In the genomic region with DNA sequence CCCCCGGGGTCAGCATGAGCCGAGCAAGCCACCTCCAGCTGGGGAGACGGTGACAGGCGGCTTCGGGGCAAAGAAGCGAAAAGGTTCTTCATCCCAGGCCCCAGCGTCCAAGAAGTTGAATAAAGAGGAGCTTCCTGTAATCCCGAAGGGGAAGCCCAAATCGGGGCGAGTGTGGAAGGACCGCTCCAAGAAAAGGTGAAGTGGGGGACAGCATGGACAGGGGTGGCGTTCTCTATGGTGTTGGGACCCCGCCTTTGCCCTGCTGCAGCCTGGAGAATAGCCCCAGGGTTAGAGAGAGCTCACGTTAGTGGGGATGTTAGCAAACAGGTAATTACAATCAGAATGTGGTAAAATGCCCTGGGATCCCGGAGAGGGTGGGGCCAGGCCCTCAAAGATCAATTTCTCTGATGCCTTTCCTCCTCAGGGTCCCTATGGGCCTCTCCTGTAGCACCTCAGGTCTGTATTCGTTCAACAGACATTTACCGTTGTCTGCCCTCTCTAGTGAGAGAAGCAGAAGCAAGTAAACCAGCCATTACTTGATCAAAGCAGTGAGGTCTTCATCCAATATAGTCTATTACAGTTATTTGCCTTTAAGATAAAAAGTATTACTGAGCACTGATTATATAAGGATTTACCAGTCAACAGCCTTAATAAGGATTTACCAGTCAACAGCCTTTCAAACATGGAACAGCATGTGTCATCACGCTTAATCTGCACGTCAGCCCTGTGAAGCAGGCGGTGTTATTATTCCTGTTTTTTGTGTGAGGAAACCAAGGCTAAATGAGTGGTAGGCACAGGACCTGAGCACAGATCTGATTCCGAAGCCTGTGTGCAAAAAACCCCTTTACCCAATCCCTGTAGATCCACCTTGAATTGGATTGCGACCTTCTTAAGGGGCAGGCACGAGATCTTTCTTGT, we compare ENCODE assay signal across 9 cellular contexts. TPM values are rescaled to one million over a fixed set of nuclear protein-coding genes. Genes with fewer than 3 reads are reported as not detected.
DNase-seq lines count a peak whose midpoint lies in the region; ATAC-seq and TF ChIP-seq lines count a peak whose summit lies in the region.
"Had no signal": no experiment of that assay in that cellular context is flagged by ENCODE, and none has a peak within 500 bp of the region (broad histone marks: within the 10 kb centered on the region; RNA-seq: fewer than 3 reads in every experiment).

No MANE protein-coding gene starts in this region.

- ATAC-seq in Panc1: no peak; the same call in 1 of the 2 replicates
- no peak for ATAC-seq in GM18867 (IDR thresholded peaks at IDR 0.05; ENCODE audit: unreplicated experiment)
- ATAC-seq in HG02938 (IDR thresholded peaks at IDR 0.05; ENCODE audit: unreplicated experiment): no peak

- peaks cover 11% of the 10 kb centered on the region for H3K79me1 ChIP-seq in trophoblast cell (ENCODE audit: low read length)

- H3K4me1 ChIP-seq in Panc1 (ENCODE audit: control insufficient read depth, insufficient read depth, low read length) (peaks cover 25% of the 10 kb centered on the region), trophoblast cell (ENCODE audit: control insufficient read depth in 1 of 2, insufficient read depth in 2 of 2, low read length in 2 of 2) (peaks cover 8 to 23% of the 10 kb centered on the region in 2 experiments)

- peak overlapping the region; percentile 49 for H4K12ac ChIP-seq in trophoblast cell (ENCODE audit: low read depth, low read length)

- no peak overlapping the region for H3K23ac ChIP-seq in trophoblast cell (ENCODE audit: low read length)

- peak overlapping the region; percentile 52 for H4K8ac ChIP-seq in trophoblast cell (ENCODE audit: low read depth, low read length)

- no peak for TF ChIP-seq POLR2A in erythroblast (IDR thresholded peaks at IDR 0.05; ENCODE audit: low read length)

- H3K27ac ChIP-seq in Panc1 (ENCODE audit: low read length) (peak overlapping the region; percentile 92), trophoblast cell (ENCODE audit: low read depth, low read length) (no peak overlapping the region)

- TF ChIP-seq CTCF in GM12864 (IDR thresholded peaks at IDR 0.05; ENCODE audit: low read depth, low read length, missing control alignments) (no peak), Panc1 (IDR thresholded peaks at IDR 0.05) (no peak)

- POLR2A ChIA-PET in Panc1 (lab: Charles Lee): interaction anchor here (0.5 kb wide), 1 partner anchor 41 kb away, joined by 3 read pairs; no protein-coding TSS in a partner anchor

- H3K4ac ChIP-seq in trophoblast cell (ENCODE audit: low read depth, low read length): peak overlapping the region; percentile 81

- peak overlapping the region; percentile 50 for H3K18ac ChIP-seq in trophoblast cell (ENCODE audit: low read length)

- peak overlapping the region; percentile 58 for H2AFZ ChIP-seq in trophoblast cell (ENCODE audit: insufficient read depth, low read length, poor library complexity)

- in situ Hi-C loops in Panc1 (cut with HindIII; ENCODE audit: low pct_unique_long_range_greater_than_20kb, low sequenced_read_pairs): no loop called here

- DNase-seq in GM12864 (ENCODE audit: low read depth) (no peak), Panc1 (ENCODE audit: low read depth, low spot score) (no peak), erythroblast (lab: John Stamatoyannopoulos, UW) (peak; percentile 29 to 48), trophoblast cell (no peak), LoVo (ENCODE audit: low spot score) (no peak), NCI-H1436 treated with DMSO at 0.1 percent for 48 hours (lab: John Stamatoyannopoulos, UW) (no peak)

- no peak overlapping the region for H3K14ac ChIP-seq in trophoblast cell (ENCODE audit: low read length)

- H2BK12ac ChIP-seq in trophoblast cell (ENCODE audit: low read length): no peak overlapping the region

- CTCF ChIA-PET in Panc1 (lab: Charles Lee): no interaction called here

- no peak overlapping the region for H2BK120ac ChIP-seq in trophoblast cell (ENCODE audit: insufficient read depth, low read length, poor library complexity)

- no TSS peak for BruUV-seq in Panc1 (replicated peaks; lab: Mats Ljungman, UMichigan)

- WGBS in trophoblast cell (ENCODE audit: extremely low coverage, insufficient coverage, insufficient read length): no CpG with 5 or more reads among the region's 23 CpGs

- H4K91ac ChIP-seq in trophoblast cell (ENCODE audit: low read depth, low read length): peak overlapping the region; percentile 48

- H3K36me3 ChIP-seq in Panc1 (ENCODE audit: control insufficient read depth, insufficient read depth, low read length) (no peaks in the 10 kb centered on the region; the same call in none of the 2 replicates), trophoblast cell (ENCODE audit: control insufficient read depth in 1 of 2, insufficient read depth in 2 of 2, low read length in 2 of 2) (peaks cover 2 to 5% of the 10 kb centered on the region in 2 experiments)

- peak overlapping the region; percentile 95 for H3K9ac ChIP-seq in trophoblast cell (ENCODE audit: low read length)

- H2AK5ac ChIP-seq in trophoblast cell (ENCODE audit: low read length): no peak overlapping the region

- intact Hi-C loops in Panc1 (cut with micrococcal nuclease; ENCODE audit: unreplicated experiment): no loop called here

- H3K27me3 ChIP-seq in Panc1 (ENCODE audit: control insufficient read depth, insufficient read depth, low read length) (no peaks in the 10 kb centered on the region), trophoblast cell (ENCODE audit: insufficient read depth, low read length) (no peaks in the 10 kb centered on the region)

- H3K9me3 ChIP-seq in Panc1 (ENCODE audit: control insufficient read depth, insufficient read depth, low read depth, low read length) (no peaks in the 10 kb centered on the region), trophoblast cell (ENCODE audit: insufficient read depth, low read depth, low read length) (peaks cover 2% of the 10 kb centered on the region)

- H2BK5ac ChIP-seq in trophoblast cell (ENCODE audit: low read depth, low read length, poor library complexity): peak overlapping the region; percentile 11

- H3K4me2 ChIP-seq in trophoblast cell (ENCODE audit: low read length): peak overlapping the region; percentile 100

- H3K4me3 ChIP-seq in GM12864 (ENCODE audit: low read depth, low read length) (peak overlapping the region; percentile 97), Panc1 (ENCODE audit: low read depth in 2 of 2, low read length in 2 of 2) (peak overlapping the region; percentile 89 to 91), trophoblast cell (ENCODE audit: low read depth, low read length) (peak overlapping the region; percentile 95)

- H3K79me2 ChIP-seq in trophoblast cell (ENCODE audit: control insufficient read depth, insufficient read depth, low read length, poor library complexity): peaks cover 9% of the 10 kb centered on the region

RNA-seq across cellular contexts. Expression of a gene that starts 1.0 kb away (rescaled TPM):
- total RNA-seq in Panc1 (2021; ENCODE audit: unreplicated experiment): 70.2 TPM
- polyA plus RNA-seq in Panc1 (2012; ENCODE audit: insufficient read length): 52.5 TPM
- polyA plus RNA-seq in trophoblast cell (2013): 35.1 and 37.2 TPM in 2 replicates

RNA-seq across cellular contexts. Expression of a gene that starts 12.8 kb away (rescaled TPM):
- not detected for total RNA-seq in Panc1 (2021; ENCODE audit: unreplicated experiment)
- 0.07 TPM for polyA plus RNA-seq in Panc1 (2012; ENCODE audit: insufficient read length)
- polyA plus RNA-seq in trophoblast cell (2013): 0.12 and 0.19 TPM in 2 replicates
- total RNA-seq: SK-MEL-5 had no signal

RNA-seq across cellular contexts. Expression of a gene that starts 24.4 kb away (rescaled TPM):
- not detected for total RNA-seq in Panc1 (2021; ENCODE audit: unreplicated experiment)
- not detected for polyA plus RNA-seq in Panc1 (2012; ENCODE audit: insufficient read length)
- polyA plus RNA-seq in trophoblast cell (2013): 0.08 and 0.18 TPM in 2 replicates
- total RNA-seq: SK-MEL-5 had no signal

RNA-seq across cellular contexts. Expression of a gene that starts 57.8 kb away (rescaled TPM):
- total RNA-seq in Panc1 (2021; ENCODE audit: unreplicated experiment): not detected
- not detected for polyA plus RNA-seq in Panc1 (2012; ENCODE audit: insufficient read length)
- polyA plus RNA-seq in trophoblast cell (2013): 0.11 and 0.14 TPM in 2 replicates
- total RNA-seq: SK-MEL-5 had no signal

Comparison
In these comparisons a context has a peak if more than half of its experiments do, and no peak if none do; other contexts are left out.
1. DNase-seq: peak in erythroblast (2 of 2); none in GM12864 (single experiment), Panc1 (single experiment), trophoblast cell (0 of 2), LoVo (single experiment) and NCI-H1436 treated with DMSO at 0.1 percent for 48 hours (single experiment).
2. Peak in every context shown above with its lines, with median percentiles within 50 percentile points of each other: H3K4me3 ChIP-seq.